In genomic region chr2:202185156-202185555, GRCh38 we compare ENCODE assay signal across 13 cellular contexts. TPM values are rescaled to one million over a fixed set of nuclear protein-coding genes. Genes with fewer than 3 reads are reported as not detected.
DNase-seq lines count a peak whose midpoint lies in the region; TF ChIP-seq lines count a peak whose summit lies in the region.
"Had no signal": no experiment of that assay in that cellular context is flagged by ENCODE, and none has a peak within 500 bp of the region (broad histone marks: within the 10 kb centered on the region; RNA-seq: fewer than 3 reads in every experiment).

No MANE protein-coding gene starts in this region.

- H3K27ac ChIP-seq in SK-N-SH (ENCODE audit: low read depth in 2 of 2, low read length in 1 of 2) (peak overlapping the region; percentile 54 to 58; a peak in 2 of 4 replicates), esophagus muscularis mucosa (replicated peaks in 1 of 4) (no peak overlapping the region)
- H3K27ac ChIP-seq: SJCRH30 had no signal

- H3K4me1 ChIP-seq in SK-N-SH (ENCODE audit: control insufficient read depth in 1 of 2, insufficient read depth in 2 of 2, low read depth in 1 of 2, low read length in 1 of 2) (peaks cover 0 to 17% of the 10 kb centered on the region in 2 experiments; a peak in 3 of 4 replicates), esophagus muscularis mucosa (no peaks in the 10 kb centered on the region)
- H3K4me1 ChIP-seq: SJCRH30 had no signal

- no peaks in the 10 kb centered on the region for H3K9me2 ChIP-seq in SK-N-SH

- peaks cover 1% of the 10 kb centered on the region for H3K27me3 Mint-ChIP-seq in mesothelial cell of epicardium (ENCODE audit: low read depth)

- CTCF ChIA-PET in SK-N-SH (lab: Yijun Ruan, JAX), result interaction anchor here (0.7 to 2.5 kb wide), 3 partner anchors 21 to 332 kb away, joined by 3 to 16 read pairs (median 3); no protein-coding TSS in a partner anchor

- no peaks in the 10 kb centered on the region for H3K79me2 ChIP-seq in SK-N-SH (ENCODE audit: insufficient read depth)

- POLR2A ChIA-PET in SK-N-SH (lab: Yijun Ruan, JAX), result no interaction called here

- H3K4me2 ChIP-seq in SK-N-SH, result no peak overlapping the region

- H3K9me3 Mint-ChIP-seq in mesothelial cell of epicardium, result peaks cover 9% of the 10 kb centered on the region
- H3K9me3 Mint-ChIP-seq: CD4-positive, alpha-beta T cell had no signal

- H3K27ac Mint-ChIP-seq in mesothelial cell of epicardium, result peak overlapping the region; percentile 86
- H3K27ac Mint-ChIP-seq: CD4-positive, alpha-beta T cell had no signal

- TF ChIP-seq CTCF in SK-N-SH (IDR thresholded peaks at IDR 0.05) (no peak), mesothelial cell of epicardium (IDR thresholded peaks at IDR 0.05; ENCODE audit: unreplicated experiment) (no peak), esophagus muscularis mucosa (IDR thresholded peaks at IDR 0.05) (no peak)

- H3F3A ChIP-seq in SK-N-SH (replicated peaks; ENCODE audit: insufficient read depth), result peaks cover 24% of the 10 kb centered on the region

- intact Hi-C loops in posterior cingulate gyrus (cut with DNase I) (no loop called here), esophagus muscularis mucosa (cut with DNase I) (no loop called here)

- H3K36me3 ChIP-seq in SK-N-SH (replicated peaks in 1 of 2; ENCODE audit: control insufficient read depth in 1 of 2, insufficient read depth in 2 of 2, low read length in 1 of 2) (no peaks in the 10 kb centered on the region), esophagus muscularis mucosa (no peaks in the 10 kb centered on the region)
- H3K36me3 ChIP-seq: SJCRH30 had no signal

- peaks cover 24% of the 10 kb centered on the region for H3K4me1 Mint-ChIP-seq in mesothelial cell of epicardium

- no peaks in the 10 kb centered on the region for H3K9me3 ChIP-seq in SK-N-SH
- H3K9me3 ChIP-seq in esophagus muscularis mucosa, result no peaks in the 10 kb centered on the region
- H3K9me3 ChIP-seq: SJCRH30 had no signal

- TF ChIP-seq RAD21 in SK-N-SH (IDR thresholded peaks at IDR 0.05; ENCODE audit: low read length), result no peak

- no peak overlapping the region for H3K9ac ChIP-seq in SK-N-SH

- WGBS in SK-N-SH (ENCODE audit: low lambda C conversion rate), result 87% methylated on average over 6 of the region's 6 CpGs
- WGBS in esophagus muscularis mucosa, result 91% methylated on average over 6 of the region's 6 CpGs

- no peaks in the 10 kb centered on the region for H3K36me3 Mint-ChIP-seq in mesothelial cell of epicardium

- H2AFZ ChIP-seq in SK-N-SH (ENCODE audit: low read depth), result no peak overlapping the region

- H3K4me3 Mint-ChIP-seq in mesothelial cell of epicardium, result no peak overlapping the region
- H3K4me3 Mint-ChIP-seq: CD4-positive, alpha-beta T cell had no signal

- no peak for TF ChIP-seq POLR2A in esophagus muscularis mucosa (IDR thresholded peaks at IDR 0.05; ENCODE audit: low read depth)

- DNase-seq in DMS 273 treated with DMSO at 0.1 percent for 48 hours (lab: John Stamatoyannopoulos, UW) (peak; percentile 22), NCI-H2171 (lab: John Stamatoyannopoulos, UW) (peak; percentile 93), SK-N-SH (no peak), mesothelial cell of epicardium (ENCODE audit: low spot score in 2 of 2, unreplicated experiment in 2 of 2) (no peak), posterior cingulate gyrus (no peak), esophagus muscularis mucosa (ENCODE audit: extremely low spot score) (no peak), SHP77 treated with DMSO at 0.1 percent for 48 hours (lab: John Stamatoyannopoulos, UW) (no peak)
- DNase-seq: CD4-positive, alpha-beta T cell; H7; Kasumi-1; NCI-H2029; NCI-H774; SJCRH30 had no signal

- no peak for TF ChIP-seq EP300 in SK-N-SH (IDR thresholded peaks at IDR 0.05; ENCODE audit: borderline replicate concordance in 1 of 2, low read depth in 1 of 2, low read length in 1 of 2)
- TF ChIP-seq EP300 in esophagus muscularis mucosa (IDR thresholded peaks at IDR 0.05), result no peak

- H3K4me3 ChIP-seq in SK-N-SH (ENCODE audit: low read depth in 2 of 2, low read length in 1 of 2), result no peak overlapping the region
- no peak overlapping the region for H3K4me3 ChIP-seq in esophagus muscularis mucosa
- H3K4me3 ChIP-seq: SJCRH30 had no signal

- H4K20me1 ChIP-seq in SK-N-SH (ENCODE audit: insufficient read depth), result no peaks in the 10 kb centered on the region

- H3K27me3 ChIP-seq in SK-N-SH (ENCODE audit: insufficient read depth), result no peaks in the 10 kb centered on the region
- H3K27me3 ChIP-seq in esophagus muscularis mucosa, result peaks cover 0 to 5% (median 0%) of the 10 kb centered on the region in 4 donors
- H3K27me3 ChIP-seq: SJCRH30 had no signal

TF ChIP-seq in SK-N-SH, 30 proteins besides CTCF, POLR2A, EP300 and RAD21:
- no peak for TF ChIP-seq GABPA (IDR thresholded peaks at IDR 0.05; ENCODE audit: low read depth)
- no peak for TF ChIP-seq JUND (IDR thresholded peaks at IDR 0.05)
- no peak for TF ChIP-seq TAF1 (IDR thresholded peaks at IDR 0.05; ENCODE audit: borderline replicate concordance, low read depth, low read length)
- no peak for TF ChIP-seq FOXM1 (IDR thresholded peaks at IDR 0.05; ENCODE audit: low read depth)
- no peak for TF ChIP-seq REST (IDR thresholded peaks at IDR 0.05; ENCODE audit: low read depth, low read length)
- TF ChIP-seq GATA2 (CRISPR knock-in tag; IDR thresholded peaks at IDR 0.05), result no peak
- no peak for TF ChIP-seq NFIC (IDR thresholded peaks at IDR 0.05; ENCODE audit: borderline replicate concordance)
- no peak for TF ChIP-seq TEAD4 (IDR thresholded peaks at IDR 0.05; ENCODE audit: borderline replicate concordance, insufficient read depth)
- no peak for TF ChIP-seq MAX (IDR thresholded peaks at IDR 0.05; ENCODE audit: low read depth)

RNA-seq across cellular contexts. Expression of gene SUMO1, which starts 53.2 kb away (rescaled TPM):
- polyA plus RNA-seq in SK-N-SH (2012; rRNA removed), result 42.8 and 45.4 TPM in 2 replicates
- polyA plus RNA-seq in SK-N-SH (2012; cell fraction: cytosol; rRNA removed), result 74.8 and 116 TPM in 2 replicates
- polyA plus RNA-seq in SK-N-SH (2012; cell fraction: nucleus; rRNA removed), result 5.8 and 15.4 TPM in 2 replicates
- 106 to 113 TPM (median 110 TPM) in 3 replicates for total RNA-seq in mesothelial cell of epicardium
- total RNA-seq in esophagus muscularis mucosa, result 10 to 100 TPM; 54.6 to 85.6 (median 74.3) TPM

Comparison
In these comparisons a context has a peak if more than half of its experiments do, and no peak if none do; other contexts are left out.
1. DNase-seq: peak in DMS 273 treated with DMSO at 0.1 percent for 48 hours (single experiment) and NCI-H2171 (single experiment); none in SK-N-SH (single experiment), mesothelial cell of epicardium (0 of 2), posterior cingulate gyrus (0 of 10), esophagus muscularis mucosa (single experiment) and SHP77 treated with DMSO at 0.1 percent for 48 hours (single experiment).
2. H3K27ac ChIP-seq: peak in SK-N-SH (2 of 2); none in esophagus muscularis mucosa (0 of 4).